ENCODE assay signal across 17 cellular contexts in the genomic region with DNA sequence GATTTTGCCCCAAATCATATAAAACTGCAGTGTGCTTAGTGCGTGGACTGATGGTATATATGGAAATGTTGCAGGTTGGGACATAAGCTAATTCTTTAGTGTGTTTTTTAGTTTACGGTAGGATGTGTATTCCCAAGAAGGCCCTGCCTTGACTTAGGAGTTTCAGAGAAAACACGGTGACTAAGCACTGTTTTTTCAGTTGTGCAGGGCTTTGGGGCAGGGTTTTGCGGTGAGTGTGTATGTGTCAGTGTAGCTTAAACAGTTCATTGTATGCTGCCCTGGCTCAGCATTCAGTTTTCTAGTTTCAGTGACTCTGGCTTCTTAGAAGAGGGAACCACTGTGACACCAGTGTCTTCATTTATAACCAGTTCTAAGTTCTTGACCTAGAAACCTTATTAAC.
A peak's percentile ranks its signal among the peaks of the same experiment; 100 is the strongest.
DNase-seq lines count a peak whose midpoint lies in the region; ATAC-seq, FAIRE-seq and TF ChIP-seq lines count a peak whose summit lies in the region.
"Had no signal": no experiment of that assay in that cellular context is flagged by ENCODE, and none has a peak within 500 bp of the region (broad histone marks: within the 10 kb centered on the region; RNA-seq: fewer than 3 reads in every experiment).

No MANE protein-coding gene starts in this region.

- no peaks in the 10 kb centered on the region for H3K36me3 ChIP-seq in GM12878 (ENCODE audit: control insufficient read depth in 2 of 2, insufficient read depth in 2 of 2, low read length in 1 of 2)
- H3K36me3 ChIP-seq: right lobe of liver had no signal

- ATAC-seq in GM12878 (peak; percentile 40; the same call in 1 of the 3 replicates), HG02763 (IDR thresholded peaks at IDR 0.05; ENCODE audit: unreplicated experiment) (no peak), HG02973 (IDR thresholded peaks at IDR 0.05; ENCODE audit: unreplicated experiment) (no peak)
- ATAC-seq in stimulated activated effector memory CD8-positive, alpha-beta T cell treated with anti-CD3 and anti-CD28 coated beads, Interleukin-12 subunit alpha, Interleukin-12 subunit beta, amount 100 ng/mL, for 72 hours = peak; percentile 45
- ATAC-seq in stimulated activated memory B cell treated with anti-CD40 and anti-IgM and Interleukin-4, amounts not matched to agents 10 μg/mL and 1 μg/mL and 100 μg/mL, for 72 hours = no peak
- ATAC-seq: effector memory CD8-positive, alpha-beta T cell; right lobe of liver; stimulated activated naive CD8-positive, alpha-beta T cell treated with anti-CD3 and anti-CD28 coated beads, Interleukin-15, amount 100 ng/mL, for 72 hours had no signal

- H3K4me2 ChIP-seq in GM12878 (ENCODE audit: control insufficient read depth, insufficient read depth) = no peak overlapping the region

- no peaks in the 10 kb centered on the region for H3K36me3 Mint-ChIP-seq in stimulated activated effector memory CD8-positive, alpha-beta T cell treated with anti-CD3 and anti-CD28 coated beads, Interleukin-12 subunit alpha, Interleukin-12 subunit beta, amount 100 ng/mL, for 72 hours
- no peaks in the 10 kb centered on the region for H3K36me3 Mint-ChIP-seq in stimulated activated memory B cell treated with anti-CD40 and anti-IgM and Interleukin-4, amounts not matched to agents 10 μg/mL and 1 μg/mL and 100 μg/mL, for 72 hours

- no peak for TF ChIP-seq RAD21 in GM12878 (IDR thresholded peaks at IDR 0.05; ENCODE audit: insufficient read depth, low read depth, low read length)

- peak; percentile 15 for DNase-seq in OCI-M1 (lab: John Stamatoyannopoulos, UW)
- no peak for DNase-seq in GM12878 (ENCODE audit: low read depth, low spot score)
- DNase-seq in iris pigment epithelial cell (ENCODE audit: low read depth) = peak; percentile 90
- no peak for DNase-seq in stimulated activated effector memory CD8-positive, alpha-beta T cell treated with anti-CD3 and anti-CD28 coated beads, Interleukin-12 subunit alpha, Interleukin-12 subunit beta, amount 100 ng/mL, for 72 hours (ENCODE audit: low spot score in 2 of 2)
- DNase-seq in NCI-H1436 treated with DMSO at 0.1 percent for 48 hours (lab: John Stamatoyannopoulos, UW) = no peak
- DNase-seq: activated CD4-positive, alpha-beta T cell treated with anti-CD3 and anti-CD28 coated beads, Interleukin-2, amount 10 ng/mL, durations not matched to agents 7 days and 5 days; effector memory CD8-positive, alpha-beta T cell; NCI-H1417 treated with DMSO at 0.1 percent for 48 hours; NCI-H510A; right lobe of liver; RPMI8226; stimulated activated naive CD8-positive, alpha-beta T cell treated with anti-CD3 and anti-CD28 coated beads, Interleukin-15, amount 100 ng/mL, for 72 hours had no signal

- H3K27me3 Mint-ChIP-seq in stimulated activated memory B cell treated with anti-CD40 and anti-IgM and Interleukin-4, amounts not matched to agents 10 μg/mL and 1 μg/mL and 100 μg/mL, for 72 hours = no peaks in the 10 kb centered on the region
- H3K27me3 Mint-ChIP-seq: activated CD4-positive, alpha-beta T cell treated with anti-CD3 and anti-CD28 coated beads, Interleukin-2, amount 10 ng/mL, durations not matched to agents 7 days and 5 days; effector memory CD8-positive, alpha-beta T cell; stimulated activated naive CD8-positive, alpha-beta T cell treated with anti-CD3 and anti-CD28 coated beads, Interleukin-15, amount 100 ng/mL, for 72 hours had no signal

- CTCF ChIA-PET in GM12878 (lab: Yijun Ruan, JAX) = no interaction called here

- no peak for TF ChIP-seq CTCF in GM12878 (IDR thresholded peaks at IDR 0.05 in 2 of 3, conservative IDR thresholded peaks at IDR 0.05 in 1 of 3; ENCODE audit: control insufficient read depth in 2 of 3, extremely low read depth in 1 of 3, insufficient read depth in 1 of 3, low read depth in 3 of 3, low read length in 3 of 3)

- peaks cover 1% of the 10 kb centered on the region for H3K9me3 Mint-ChIP-seq in stimulated activated effector memory CD8-positive, alpha-beta T cell treated with anti-CD3 and anti-CD28 coated beads, Interleukin-12 subunit alpha, Interleukin-12 subunit beta, amount 100 ng/mL, for 72 hours
- H3K9me3 Mint-ChIP-seq in stimulated activated memory B cell treated with anti-CD40 and anti-IgM and Interleukin-4, amounts not matched to agents 10 μg/mL and 1 μg/mL and 100 μg/mL, for 72 hours = peaks cover 1% of the 10 kb centered on the region
- H3K9me3 Mint-ChIP-seq: activated CD4-positive, alpha-beta T cell treated with anti-CD3 and anti-CD28 coated beads, Interleukin-2, amount 10 ng/mL, durations not matched to agents 7 days and 5 days; stimulated activated naive CD8-positive, alpha-beta T cell treated with anti-CD3 and anti-CD28 coated beads, Interleukin-15, amount 100 ng/mL, for 72 hours had no signal

- POLR2A ChIA-PET in GM12878 (lab: Charles Lee) = no interaction called here

- H3K4me1 ChIP-seq in GM12878 (ENCODE audit: control insufficient read depth, insufficient read depth, low read length) = peaks cover 19% of the 10 kb centered on the region
- H3K4me1 ChIP-seq: right lobe of liver had no signal

- no peaks in the 10 kb centered on the region for H4K20me1 ChIP-seq in GM12878 (ENCODE audit: control insufficient read depth, insufficient read depth)

- RAD21 ChIA-PET in GM12878 (lab: Charles Lee; ENCODE audit: unreplicated experiment) = no interaction called here

- no peak overlapping the region for H3K9ac ChIP-seq in GM12878 (ENCODE audit: control insufficient read depth, insufficient read depth, low read length)

- no peak overlapping the region for H3K4me3 ChIP-seq in GM12878
- H3K4me3 ChIP-seq: right lobe of liver had no signal

- no peaks in the 10 kb centered on the region for H3K79me2 ChIP-seq in GM12878 (ENCODE audit: control insufficient read depth, insufficient read depth, low read length)

- no peaks in the 10 kb centered on the region for H3K27me3 ChIP-seq in GM12878 (replicated peaks in 1 of 2; ENCODE audit: control insufficient read depth in 2 of 2, insufficient read depth in 2 of 2, low read length in 1 of 2)
- H3K27me3 ChIP-seq: right lobe of liver had no signal

- FAIRE-seq in GM12878 (lab: Jason Lieb, UNC) = no peak
- FAIRE-seq: keratinocyte had no signal

- WGBS in GM12878 (ENCODE audit: insufficient coverage, insufficient replicate concordance, low lambda C conversion rate, missing lambda C conversion rate) = 85% methylated on average over 4 of the region's 4 CpGs

- H3K9me3 ChIP-seq in GM12878 (replicated peaks; ENCODE audit: control insufficient read depth, insufficient read depth, low read length) = no peaks in the 10 kb centered on the region
- H3K9me3 ChIP-seq: right lobe of liver had no signal

- intact Hi-C loops in GM12878 (cut with micrococcal nuclease; ENCODE audit: unreplicated experiment) = no loop called here

- no peak for TF ChIP-seq EP300 in GM12878 (IDR thresholded peaks at IDR 0.05; ENCODE audit: borderline replicate concordance in 1 of 2, control insufficient read depth in 1 of 2, low read depth in 2 of 2, low read length in 2 of 2)

- in situ Hi-C loops in GM12878 (cut with MboI) = no loop called here

- no peak overlapping the region for H3K27ac ChIP-seq in GM12878 (ENCODE audit: control insufficient read depth, insufficient read depth)
- H3K27ac ChIP-seq: C4-2B, right lobe of liver had no signal

- no TSS peak for BruUV-seq in GM12878 (replicated peaks; lab: Mats Ljungman, UMichigan)

- TF ChIP-seq POLR2A in GM12878 (IDR thresholded peaks at IDR 0.05; ENCODE audit: low read depth, low read length) = no peak

- SMC1A ChIA-PET in GM12878 (lab: Charles Lee; ENCODE audit: uncharacterized antibody, unreplicated experiment) = interaction anchor here (1.0 kb wide), 1 partner anchor 16 kb away, joined by 3 read pairs; no protein-coding TSS in a partner anchor

- no peak overlapping the region for H2AFZ ChIP-seq in GM12878 (ENCODE audit: control insufficient read depth, low read depth, low read length)

- H3K4me1 Mint-ChIP-seq in stimulated activated effector memory CD8-positive, alpha-beta T cell treated with anti-CD3 and anti-CD28 coated beads, Interleukin-12 subunit alpha, Interleukin-12 subunit beta, amount 100 ng/mL, for 72 hours = no peaks in the 10 kb centered on the region
- H3K4me1 Mint-ChIP-seq in stimulated activated memory B cell treated with anti-CD40 and anti-IgM and Interleukin-4, amounts not matched to agents 10 μg/mL and 1 μg/mL and 100 μg/mL, for 72 hours = peaks cover 12% of the 10 kb centered on the region
- H3K4me1 Mint-ChIP-seq: activated CD4-positive, alpha-beta T cell treated with anti-CD3 and anti-CD28 coated beads, Interleukin-2, amount 10 ng/mL, durations not matched to agents 7 days and 5 days; stimulated activated naive CD8-positive, alpha-beta T cell treated with anti-CD3 and anti-CD28 coated beads, Interleukin-15, amount 100 ng/mL, for 72 hours had no signal

- H3K4me3 Mint-ChIP-seq in stimulated activated effector memory CD8-positive, alpha-beta T cell treated with anti-CD3 and anti-CD28 coated beads, Interleukin-12 subunit alpha, Interleukin-12 subunit beta, amount 100 ng/mL, for 72 hours = no peak overlapping the region
- H3K4me3 Mint-ChIP-seq in stimulated activated memory B cell treated with anti-CD40 and anti-IgM and Interleukin-4, amounts not matched to agents 10 μg/mL and 1 μg/mL and 100 μg/mL, for 72 hours = no peak overlapping the region
- H3K4me3 Mint-ChIP-seq: activated CD4-positive, alpha-beta T cell treated with anti-CD3 and anti-CD28 coated beads, Interleukin-2, amount 10 ng/mL, durations not matched to agents 7 days and 5 days; effector memory CD8-positive, alpha-beta T cell; stimulated activated naive CD8-positive, alpha-beta T cell treated with anti-CD3 and anti-CD28 coated beads, Interleukin-15, amount 100 ng/mL, for 72 hours had no signal

- H3K27ac Mint-ChIP-seq in stimulated activated effector memory CD8-positive, alpha-beta T cell treated with anti-CD3 and anti-CD28 coated beads, Interleukin-12 subunit alpha, Interleukin-12 subunit beta, amount 100 ng/mL, for 72 hours = no peak overlapping the region
- no peak overlapping the region for H3K27ac Mint-ChIP-seq in stimulated activated memory B cell treated with anti-CD40 and anti-IgM and Interleukin-4, amounts not matched to agents 10 μg/mL and 1 μg/mL and 100 μg/mL, for 72 hours
- H3K27ac Mint-ChIP-seq: activated CD4-positive, alpha-beta T cell treated with anti-CD3 and anti-CD28 coated beads, Interleukin-2, amount 10 ng/mL, durations not matched to agents 7 days and 5 days; effector memory CD8-positive, alpha-beta T cell; stimulated activated naive CD8-positive, alpha-beta T cell treated with anti-CD3 and anti-CD28 coated beads, Interleukin-15, amount 100 ng/mL, for 72 hours had no signal

Comparison
In these comparisons a context has a peak if more than half of its experiments do, and no peak if none do; other contexts are left out.
1. DNase-seq: peak in OCI-M1 (single experiment) and iris pigment epithelial cell (single experiment); none in GM12878 (single experiment), stimulated activated effector memory CD8-positive, alpha-beta T cell treated with anti-CD3 and anti-CD28 coated beads, Interleukin-12 subunit alpha, Interleukin-12 subunit beta, amount 100 ng/mL, for 72 hours (0 of 2) and NCI-H1436 treated with DMSO at 0.1 percent for 48 hours (single experiment).
2. ATAC-seq: peak in GM12878 (single experiment) and stimulated activated effector memory CD8-positive, alpha-beta T cell treated with anti-CD3 and anti-CD28 coated beads, Interleukin-12 subunit alpha, Interleukin-12 subunit beta, amount 100 ng/mL, for 72 hours (single experiment); none in HG02763 (single experiment), stimulated activated memory B cell treated with anti-CD40 and anti-IgM and Interleukin-4, amounts not matched to agents 10 μg/mL and 1 μg/mL and 100 μg/mL, for 72 hours (single experiment) and HG02973 (single experiment).